21 cellular contexts compared by ENCODE assay signal in the genomic region with DNA sequence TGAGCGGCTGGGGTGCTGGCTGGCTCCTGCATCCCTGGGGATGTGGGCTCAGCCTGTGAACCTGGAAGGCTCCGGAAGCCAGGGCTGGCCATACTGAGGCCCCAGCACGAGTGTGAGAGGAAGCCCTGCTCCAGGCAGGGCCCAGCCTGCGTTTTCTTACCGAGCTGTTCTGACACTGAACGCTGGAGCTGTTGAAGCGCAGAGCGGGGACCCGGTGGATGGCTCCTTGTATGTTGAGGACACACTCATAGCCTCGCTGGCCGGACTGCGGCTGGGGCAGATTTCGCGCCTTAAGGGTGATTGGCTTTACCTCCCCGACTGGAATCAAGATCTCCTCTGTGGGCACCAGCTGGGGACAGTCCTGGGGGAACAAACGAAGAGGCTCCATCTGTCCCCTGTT.
"Had no signal": no experiment of that assay in that cellular context is flagged by ENCODE, and none has a peak within 500 bp of the region (broad histone marks: within the 10 kb centered on the region; RNA-seq: fewer than 3 reads in every experiment).

No MANE protein-coding gene starts in this region.

- H3K27ac Mint-ChIP-seq: progenitor cell of endocrine pancreas had no signal

- H3K27ac ChIP-seq: coronary artery, esophagus squamous epithelium, gastroesophageal sphincter, hepatocyte, ovary, suprapubic skin, thyroid gland, upper lobe of right lung, vagina had no signal

- ATAC-seq: gastroesophageal sphincter; right cardiac atrium; stimulated activated naive CD8-positive, alpha-beta T cell treated with anti-CD3 and anti-CD28 coated beads, Interleukin-15, Interleukin-2, amounts not matched to agents 100 U/mL and 50 U/mL, for 24 hours; upper lobe of right lung had no signal

- H3K4me2 ChIP-seq: hepatocyte had no signal

- H3K4me3 ChIP-seq: coronary artery, dorsolateral prefrontal cortex, esophagus squamous epithelium, gastroesophageal sphincter, hepatocyte, ovary, suprapubic skin, thyroid gland, upper lobe of right lung, vagina had no signal

- DNase-seq: central memory CD4-positive, alpha-beta T cell; dorsolateral prefrontal cortex; effector memory CD4-positive, alpha-beta T cell; esophagus squamous epithelium; foreskin fibroblast; head of caudate nucleus; nucleus accumbens; ovary; right cardiac atrium; small intestine; stimulated activated CD4-positive, alpha-beta T cell treated with anti-CD3 and anti-CD28 coated beads, Interleukin-12 subunit alpha, Interleukin-12 subunit beta, amount 100 ng/mL, for 4 hours; stimulated activated naive CD8-positive, alpha-beta T cell treated with anti-CD3 and anti-CD28 coated beads, Interleukin-15, Interleukin-2, amounts not matched to agents 100 U/mL and 50 U/mL, for 24 hours; thyroid gland; upper lobe of right lung had no signal

- H3K27me3 ChIP-seq: dorsolateral prefrontal cortex, esophagus squamous epithelium, gastroesophageal sphincter, hepatocyte, ovary, suprapubic skin, thyroid gland, upper lobe of right lung, vagina had no signal

- H3K36me3 ChIP-seq: ovary, vagina had no signal

- H3K9me3 ChIP-seq: esophagus squamous epithelium, gastroesophageal sphincter, ovary, suprapubic skin, thyroid gland, upper lobe of right lung, vagina had no signal

- H3K79me2 ChIP-seq: hepatocyte had no signal

- H3K9me3 Mint-ChIP-seq: nephron had no signal

- H2AFZ ChIP-seq: hepatocyte had no signal

- H3K4me3 Mint-ChIP-seq: nephron had no signal
